20 cellular contexts compared by ENCODE assay signal in the genomic region with DNA sequence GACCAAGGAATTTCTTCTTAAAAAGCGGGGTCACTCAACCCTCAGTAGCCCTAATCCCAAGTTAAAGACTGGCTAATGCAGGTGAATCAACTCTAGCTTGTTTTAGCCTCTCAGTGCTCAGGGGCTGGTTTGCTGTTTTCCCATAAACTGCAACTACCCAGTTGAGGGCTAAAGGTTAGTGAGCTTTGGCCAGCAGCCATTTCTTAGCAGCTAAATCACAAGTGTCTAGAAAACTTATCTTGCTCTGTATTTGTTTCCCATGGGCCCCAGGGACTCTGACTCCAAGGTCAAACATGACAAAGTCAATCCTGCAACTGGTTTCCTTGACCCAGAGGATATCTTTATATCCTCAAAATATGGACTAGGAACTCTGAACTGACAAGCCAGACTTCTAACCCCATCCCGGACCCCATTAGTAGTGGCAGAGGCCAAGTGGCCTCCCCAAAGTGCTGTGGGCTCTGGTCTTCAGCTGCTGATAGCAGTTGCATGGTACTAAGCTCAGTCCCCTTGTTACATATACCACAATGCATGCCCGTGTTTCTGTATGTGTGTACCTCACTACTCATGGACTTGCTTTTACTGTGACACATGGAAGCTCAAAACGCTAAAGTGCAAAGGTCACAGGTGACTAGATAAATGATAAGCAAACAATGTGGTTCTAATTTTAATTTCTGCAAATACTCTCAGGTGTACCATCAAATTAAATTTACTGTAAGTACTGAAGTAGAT.
DNase-seq lines count a peak whose midpoint lies in the region; ATAC-seq and TF ChIP-seq lines count a peak whose summit lies in the region.
"Had no signal": no experiment of that assay in that cellular context is flagged by ENCODE, and none has a peak within 500 bp of the region (broad histone marks: within the 10 kb centered on the region; RNA-seq: fewer than 3 reads in every experiment).

No MANE protein-coding gene starts in this region.

- intact Hi-C loops in Panc1 (cut with micrococcal nuclease; ENCODE audit: unreplicated experiment) = no loop called here
- intact Hi-C loops in testis (cut with DNase I; ENCODE audit: low total_unique reads) = no loop called here
- intact Hi-C loops in PC-9 (cut with micrococcal nuclease; ENCODE audit: unreplicated experiment) = no loop called here

- no peaks in the 10 kb centered on the region for H3K9me3 ChIP-seq in Panc1 (ENCODE audit: control insufficient read depth, insufficient read depth, low read depth, low read length)
- no peaks in the 10 kb centered on the region for H3K9me3 ChIP-seq in testis
- H3K9me3 ChIP-seq in PC-9 (ENCODE audit: insufficient read depth, low read depth) = peaks cover 8% of the 10 kb centered on the region
- H3K9me3 ChIP-seq: gastroesophageal sphincter, psoas muscle had no signal

- H3K4me1 ChIP-seq in Panc1 (ENCODE audit: control insufficient read depth, insufficient read depth, low read length) = 0 out of 2 replicates have a peak, but pooled peaks cover 5% of the 10 kb centered on the region
- peaks cover 7% of the 10 kb centered on the region for H3K4me1 ChIP-seq in testis
- no peaks in the 10 kb centered on the region for H3K4me1 ChIP-seq in PC-9 (replicated peaks; ENCODE audit: insufficient read depth)
- H3K4me1 ChIP-seq: gastroesophageal sphincter, psoas muscle had no signal

- POLR2A ChIA-PET in Panc1 (lab: Charles Lee) (no interaction called here), PC-9 (lab: Charles Lee; ENCODE audit: unreplicated experiment) (no interaction called here)

- no peak overlapping the region for H2AFZ ChIP-seq in PC-9

- TF ChIP-seq CTCF in Panc1 (IDR thresholded peaks at IDR 0.05) = no peak
- TF ChIP-seq CTCF in testis (IDR thresholded peaks at IDR 0.05) = no peak
- TF ChIP-seq CTCF in PC-9 (conservative IDR thresholded peaks at IDR 0.05) = no peak

- in situ Hi-C loops in Panc1 (cut with HindIII; ENCODE audit: low pct_unique_long_range_greater_than_20kb, low sequenced_read_pairs) = no loop called here

- DNase-seq in Panc1 (ENCODE audit: low read depth, low spot score) = no peak
- peak; percentile 1 for DNase-seq in globus pallidus (ENCODE audit: low spot score)
- DNase-seq in lung microvascular endothelial cell (ENCODE audit: low read depth in 2 of 2) = peak; percentile 7 to 9
- peak; percentile 53 for DNase-seq in testis
- DNase-seq in PC-9 = no peak
- no peak for DNase-seq in NCI-H2107 treated with DMSO at 0.1 percent for 48 hours (lab: John Stamatoyannopoulos, UW; ENCODE audit: unreplicated experiment)
- DNase-seq: activated naive CD4-positive, alpha-beta T cell treated with anti-CD3 and anti-CD28 coated beads for 36 hours; AML-193; DMS79; endodermal cell; IMR-90; naive B cell; NCI-H1048; SHP77 treated with DMSO at 0.1 percent for 48 hours; stimulated activated CD4-positive, alpha-beta T cell treated with anti-CD3 and anti-CD28 coated beads, Interleukin-2, amount 100 ng/mL, for 48 hours; stimulated activated CD8-positive, alpha-beta memory T cell treated with anti-CD3 and anti-CD28 coated beads, Interleukin-4, amount 100 ng/mL, for 48 hours had no signal

- no peak overlapping the region for H3K4me3 ChIP-seq in Panc1 (ENCODE audit: low read depth in 2 of 2, low read length in 2 of 2)
- no peak overlapping the region for H3K4me3 ChIP-seq in testis
- H3K4me3 ChIP-seq in PC-9 = no peak overlapping the region
- H3K4me3 ChIP-seq: gastroesophageal sphincter, psoas muscle had no signal

- BruUV-seq in Panc1 (replicated peaks; lab: Mats Ljungman, UMichigan) = no TSS peak
- no TSS peak for BruUV-seq in PC-9 (replicated peaks; lab: Mats Ljungman, UMichigan)

- no peak for TF ChIP-seq POLR2A in testis (IDR thresholded peaks at IDR 0.05)

- no peaks in the 10 kb centered on the region for H3K36me3 ChIP-seq in Panc1 (ENCODE audit: control insufficient read depth, insufficient read depth, low read length)
- no peaks in the 10 kb centered on the region for H3K36me3 ChIP-seq in testis (ENCODE audit: low read depth, missing control alignments)
- no peaks in the 10 kb centered on the region for H3K36me3 ChIP-seq in PC-9 (ENCODE audit: low read depth)
- H3K36me3 ChIP-seq: gastroesophageal sphincter had no signal

- 0 out of 2 replicates have a peak, but pooled peaks have one; percentile 17 for ATAC-seq in Panc1
- no peak for ATAC-seq in GM19023 (IDR thresholded peaks at IDR 0.05; ENCODE audit: unreplicated experiment)
- no peak for ATAC-seq in HG03095 (IDR thresholded peaks at IDR 0.05; ENCODE audit: unreplicated experiment)
- ATAC-seq: gastroesophageal sphincter, psoas muscle had no signal

- CTCF ChIA-PET in Panc1 (lab: Charles Lee) = no interaction called here
- CTCF ChIA-PET in PC-9 (lab: Charles Lee) = no interaction called here

- no peaks in the 10 kb centered on the region for H4K20me1 ChIP-seq in PC-9 (ENCODE audit: insufficient read depth)

- WGBS in testis, 2 donors = 56 to 71% methylated on average over 4 of the region's 4 CpGs

- H3K27me3 ChIP-seq in Panc1 (ENCODE audit: control insufficient read depth, insufficient read depth, low read length) (no peaks in the 10 kb centered on the region), testis (no peaks in the 10 kb centered on the region), PC-9 (ENCODE audit: insufficient read depth, low read depth) (no peaks in the 10 kb centered on the region)
- H3K27me3 ChIP-seq: gastroesophageal sphincter had no signal

- no peaks in the 10 kb centered on the region; the same call in 1 of the 2 replicates for H3F3A ChIP-seq in PC-9 (ENCODE audit: insufficient read depth, low read depth)

- no peaks in the 10 kb centered on the region for H3K79me2 ChIP-seq in PC-9 (ENCODE audit: low read depth)

- no peak overlapping the region for H3K4me2 ChIP-seq in PC-9

- H3K27ac ChIP-seq in Panc1 (ENCODE audit: low read length) (no peak overlapping the region), testis (no peak overlapping the region), PC-9 (no peak overlapping the region)
- H3K27ac ChIP-seq: gastroesophageal sphincter, psoas muscle had no signal

- H3K9me2 ChIP-seq in PC-9 (ENCODE audit: insufficient read depth) = no peaks in the 10 kb centered on the region

Comparison
In these comparisons a context has a peak if more than half of its experiments do, and no peak if none do; other contexts are left out.
1. DNase-seq: peak in globus pallidus (single experiment), lung microvascular endothelial cell (2 of 2) and testis (single experiment); none in Panc1 (single experiment), PC-9 (0 of 2) and NCI-H2107 treated with DMSO at 0.1 percent for 48 hours (single experiment).